In the genomic region with DNA sequence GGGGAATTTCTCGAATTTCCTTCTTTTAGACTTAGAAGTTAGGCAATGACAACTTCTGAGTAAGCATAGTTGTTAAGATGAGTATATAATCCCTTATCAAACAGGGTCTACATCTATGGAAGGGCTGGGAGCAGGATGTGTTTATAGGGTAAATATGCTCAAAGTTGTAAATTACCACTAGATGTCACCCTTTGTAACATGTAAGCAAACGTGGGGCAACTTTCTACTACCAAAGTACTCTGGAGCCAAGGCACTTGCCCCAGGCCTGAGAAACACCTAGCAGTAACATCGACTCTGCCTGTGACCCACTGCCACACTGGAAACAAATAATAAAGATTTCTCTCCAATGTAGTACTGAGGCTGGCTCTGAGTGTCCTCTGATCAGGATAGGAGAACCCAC, we compare ENCODE assay signal across 8 cellular contexts.
DNase-seq lines count a peak whose midpoint lies in the region; ATAC-seq and TF ChIP-seq lines count a peak whose summit lies in the region.

No MANE protein-coding gene starts in this region.

- in situ Hi-C loops in T47D (cut with HindIII; ENCODE audit: low pct_unique_long_range_greater_than_20kb, low sequenced_read_pairs), result no loop called here

- no peaks in the 10 kb centered on the region for H3K36me3 ChIP-seq in left lung
- no peaks in the 10 kb centered on the region for H3K36me3 ChIP-seq in effector memory CD4-positive, alpha-beta T cell (ENCODE audit: control insufficient read depth, insufficient read depth, low read length)

- no peaks in the 10 kb centered on the region for H3K27me3 ChIP-seq in left lung
- H3K27me3 ChIP-seq in effector memory CD4-positive, alpha-beta T cell (replicated peaks; ENCODE audit: control insufficient read depth, insufficient read depth, low read length, poor library complexity, severe bottlenecking), result no peaks in the 10 kb centered on the region

- TF ChIP-seq CTCF in left lung (IDR thresholded peaks at IDR 0.05), result peak in 1 of 2 donors; percentile 27

- no peaks in the 10 kb centered on the region for H3K9me3 ChIP-seq in left lung
- H3K9me3 ChIP-seq in effector memory CD4-positive, alpha-beta T cell (ENCODE audit: control insufficient read depth, low read length), result no peaks in the 10 kb centered on the region

- H3K4me3 ChIP-seq in left lung, result no peak overlapping the region
- H3K4me3 ChIP-seq in effector memory CD4-positive, alpha-beta T cell (ENCODE audit: insufficient read depth, low read depth, low read length, poor library complexity, severe bottlenecking), result no peak overlapping the region

- H3K27ac ChIP-seq in left lung, result no peak overlapping the region
- no peak overlapping the region for H3K27ac ChIP-seq in effector memory CD4-positive, alpha-beta T cell (ENCODE audit: insufficient read depth, low read length, poor library complexity, severe bottlenecking)

- intact Hi-C loops in left lung (cut with DNase I), result no loop called here

- DNase-seq in AML-193 (lab: John Stamatoyannopoulos, UW), result peak; percentile 42 to 64
- peak; percentile 54 for DNase-seq in NCI-H226
- peak; percentile 40 to 76 for DNase-seq in T47D (ENCODE audit: low read depth in 1 of 2, low spot score in 1 of 2)
- DNase-seq in left lung, result no peak
- no peak for DNase-seq in effector memory CD4-positive, alpha-beta T cell
- no peak for DNase-seq in activated CD4-positive, alpha-beta T cell treated with anti-CD3 and anti-CD28 coated beads for 48 hours

- ATAC-seq in GM18909 (IDR thresholded peaks at IDR 0.05; ENCODE audit: poor library complexity, unreplicated experiment) (peak; percentile 87), HG03159 (IDR thresholded peaks at IDR 0.05; ENCODE audit: unreplicated experiment) (peak; percentile 73), left lung (peak; percentile 93)

- no peaks in the 10 kb centered on the region for H3K4me1 ChIP-seq in left lung
- no peaks in the 10 kb centered on the region for H3K4me1 ChIP-seq in effector memory CD4-positive, alpha-beta T cell (ENCODE audit: control insufficient read depth, insufficient read depth, low read length, poor library complexity, severe bottlenecking)

Comparison
In these comparisons a context has a peak if more than half of its experiments do, and no peak if none do; other contexts are left out.
1. DNase-seq: peak in AML-193 (2 of 2), NCI-H226 (single experiment) and T47D (2 of 2); none in left lung (0 of 2), effector memory CD4-positive, alpha-beta T cell (0 of 3) and activated CD4-positive, alpha-beta T cell treated with anti-CD3 and anti-CD28 coated beads for 48 hours (single experiment).
2. Peak in every context shown above with its lines, with median percentiles within 50 percentile points of each other: ATAC-seq.